Comparison of ENCODE assay signal across 8 cellular contexts in genomic region chr6:166586424-166587156, GRCh38. TPM values are rescaled to one million over a fixed set of nuclear protein-coding genes. Genes with fewer than 3 reads are reported as not detected.
DNase-seq lines count a peak whose midpoint lies in the region; ATAC-seq and TF ChIP-seq lines count a peak whose summit lies in the region.

Gene RAMACL, minus strand, starts transcription at chr6:166586678. Its CDS starts 201 bp downstream, at chr6:166586477.

- H2AFZ ChIP-seq in parathyroid adenoma = peak within 1 kb of the TSS; percentile 48

- peak within 1 kb of the TSS; percentile 24 for H3K4me3 ChIP-seq in parathyroid adenoma (ENCODE audit: low read depth, low read length)
- H3K4me3 ChIP-seq in vagina = no peak within 1 kb of the TSS

- peaks cover 60% of the 10 kb centered on the region for H3K4me1 ChIP-seq in parathyroid adenoma
- H3K4me1 ChIP-seq in vagina = peaks cover 46% of the 10 kb centered on the region

- no peak within 1 kb of the TSS for H3K27ac Mint-ChIP-seq in activated naive CD4-positive, alpha-beta T cell treated with anti-CD3 and anti-CD28 coated beads for 36 hours

- H3K27me3 ChIP-seq in parathyroid adenoma (ENCODE audit: control insufficient read depth, insufficient read depth, low read length) (no peaks in the 10 kb centered on the region), vagina (no peaks in the 10 kb centered on the region)

- no peak within 1 kb of the TSS for H3K4me3 Mint-ChIP-seq in activated naive CD4-positive, alpha-beta T cell treated with anti-CD3 and anti-CD28 coated beads for 36 hours

- no peak for DNase-seq in activated CD4-positive, CD25-positive, alpha-beta regulatory T cell treated with anti-CD3 and anti-CD28 coated beads, Interleukin-2, amount 50 U/mL, for 72 hours
- peak; percentile 19 for DNase-seq in NCI-H226
- DNase-seq in activated naive CD4-positive, alpha-beta T cell treated with anti-CD3 and anti-CD28 coated beads for 36 hours = peak; percentile 59
- DNase-seq in NCI-H345 treated with DMSO at 0.1 percent for 48 hours (lab: John Stamatoyannopoulos, UW; ENCODE audit: unreplicated experiment) = no peak
- no peak for DNase-seq in vagina (ENCODE audit: extremely low spot score in 2 of 2)

- no peaks in the 10 kb centered on the region for H3K27me3 Mint-ChIP-seq in activated naive CD4-positive, alpha-beta T cell treated with anti-CD3 and anti-CD28 coated beads for 36 hours (ENCODE audit: low read depth)

- no peaks in the 10 kb centered on the region for H3K36me3 Mint-ChIP-seq in activated naive CD4-positive, alpha-beta T cell treated with anti-CD3 and anti-CD28 coated beads for 36 hours (ENCODE audit: low read depth)

- CTCF ChIA-PET in activated naive CD4-positive, alpha-beta T cell treated with anti-CD3 and anti-CD28 coated beads for 36 hours (lab: Charles Lee) = no interaction called here

- TF ChIP-seq CTCF in parathyroid adenoma (IDR thresholded peaks at IDR 0.05) = no peak
- TF ChIP-seq CTCF in vagina (IDR thresholded peaks at IDR 0.05) = no peak

- no peaks in the 10 kb centered on the region for H3K9me3 ChIP-seq in parathyroid adenoma (ENCODE audit: control insufficient read depth, low read length)
- no peaks in the 10 kb centered on the region for H3K9me3 ChIP-seq in vagina

- H3K36me3 ChIP-seq in parathyroid adenoma (ENCODE audit: control insufficient read depth, insufficient read depth, low read length) = no peaks in the 10 kb centered on the region
- no peaks in the 10 kb centered on the region for H3K36me3 ChIP-seq in vagina

- no peak for TF ChIP-seq POLR2A in vagina (IDR thresholded peaks at IDR 0.05)

- peak; percentile 86 to 93 for ATAC-seq in activated CD4-positive, CD25-positive, alpha-beta regulatory T cell treated with anti-CD3 and anti-CD28 coated beads, Interleukin-2, amount 50 U/mL, for 24 hours
- ATAC-seq in HG02610 (IDR thresholded peaks at IDR 0.05; ENCODE audit: unreplicated experiment) = peak; percentile 60

- intact Hi-C loops in activated naive CD4-positive, alpha-beta T cell treated with anti-CD3 and anti-CD28 coated beads for 36 hours (cut with micrococcal nuclease) = loop anchor here (5.0 kb wide), 1 partner anchor 99 kb away; no protein-coding TSS in a partner anchor
- intact Hi-C loops in vagina (cut with DNase I) = no loop called here

- peak within 1 kb of the TSS; percentile 10 for H3K4me2 ChIP-seq in parathyroid adenoma (ENCODE audit: low read length)

- H3K4me1 Mint-ChIP-seq in activated naive CD4-positive, alpha-beta T cell treated with anti-CD3 and anti-CD28 coated beads for 36 hours (ENCODE audit: low read depth) = peaks cover 23% of the 10 kb centered on the region

- H3K27ac ChIP-seq in parathyroid adenoma (peak within 1 kb of the TSS; percentile 89), vagina (no peak within 1 kb of the TSS)

- H3K79me2 ChIP-seq in parathyroid adenoma = peaks cover 39% of the 10 kb centered on the region

- no peak within 1 kb of the TSS for H3K9ac ChIP-seq in parathyroid adenoma

- no peaks in the 10 kb centered on the region for H3K9me3 Mint-ChIP-seq in activated naive CD4-positive, alpha-beta T cell treated with anti-CD3 and anti-CD28 coated beads for 36 hours

RNA-seq across cellular contexts. Expression of gene RAMACL, which starts in this region (rescaled TPM):
- under 1 TPM; 0.52 to 0.89 TPM for total RNA-seq in activated naive CD4-positive, alpha-beta T cell treated with anti-CD3 and anti-CD28 coated beads for 36 hours
- 2.2 TPM for total RNA-seq in vagina

Comparison
In these comparisons a context has a peak if more than half of its experiments do, and no peak if none do; other contexts are left out.
1. Peak in DNase-seq in activated naive CD4-positive, alpha-beta T cell treated with anti-CD3 and anti-CD28 coated beads for 36 hours; RNA of the gene not detected or under 1 TPM.